In genomic region chr14:77967110-77967509, GRCh38 we compare ENCODE assay signal across 31 cellular contexts.
"Had no signal": no experiment of that assay in that cellular context is flagged by ENCODE, and none has a peak within 500 bp of the region (broad histone marks: within the 10 kb centered on the region; RNA-seq: fewer than 3 reads in every experiment).

No MANE protein-coding gene starts in this region.

- H3K4me2 ChIP-seq: hepatocyte had no signal

- H3K36me3 ChIP-seq: adrenal gland, breast epithelium, cardiac muscle cell, colonic mucosa, esophagus squamous epithelium, gastroesophageal sphincter, heart right ventricle had no signal

- H3K36me3 Mint-ChIP-seq: activated CD4-positive, alpha-beta memory T cell treated with anti-CD3 and anti-CD28 coated beads for 36 hours; activated naive CD4-positive, alpha-beta T cell treated with anti-CD3 and anti-CD28 coated beads, Interleukin-2, amount 50 U/mL, for 72 hours; brain had no signal

- H2AFZ ChIP-seq: hepatocyte had no signal

- H3K4me3 Mint-ChIP-seq: activated CD4-positive, alpha-beta memory T cell treated with anti-CD3 and anti-CD28 coated beads for 36 hours; activated CD4-positive, alpha-beta T cell treated with anti-CD3 and anti-CD28 coated beads for 36 hours; activated naive CD8-positive, alpha-beta T cell treated with anti-CD3 and anti-CD28 coated beads, Interleukin-2, amount 50 U/mL, for 24 hours; activated T-cell treated with anti-CD3 and anti-CD28 coated beads, Interleukin-2, amount 50 U/mL, for 4 hours; activated T-helper 17 cell treated with anti-CD3 and anti-CD28 coated beads, Interleukin-2, amount 50 U/mL, for 72 hours had no signal

- H3K4me1 Mint-ChIP-seq: activated T-helper 17 cell treated with anti-CD3 and anti-CD28 coated beads, Interleukin-2, amount 50 U/mL, for 72 hours had no signal

- H3K4me3 ChIP-seq: adrenal gland, breast epithelium, cardiac muscle cell, colonic mucosa, esophagus squamous epithelium, gastroesophageal sphincter, heart right ventricle, hepatocyte had no signal

- H3K79me2 ChIP-seq: hepatocyte had no signal

- H3K9me3 Mint-ChIP-seq: activated CD4-positive, alpha-beta memory T cell treated with anti-CD3 and anti-CD28 coated beads for 36 hours; activated naive CD4-positive, alpha-beta T cell treated with anti-CD3 and anti-CD28 coated beads, Interleukin-2, amount 50 U/mL, for 72 hours; activated naive CD8-positive, alpha-beta T cell treated with anti-CD3 and anti-CD28 coated beads, Interleukin-2, amount 50 U/mL, for 24 hours; activated T-cell treated with anti-CD3 and anti-CD28 coated beads, Interleukin-2, amount 50 U/mL, for 4 hours; activated T-helper 17 cell treated with anti-CD3 and anti-CD28 coated beads, Interleukin-2, amount 50 U/mL, for 72 hours had no signal

- H3K27me3 ChIP-seq: adrenal gland, colonic mucosa had no signal

- H3K27ac Mint-ChIP-seq: activated CD4-positive, alpha-beta memory T cell treated with anti-CD3 and anti-CD28 coated beads for 36 hours; activated CD4-positive, alpha-beta T cell treated with anti-CD3 and anti-CD28 coated beads for 36 hours; activated CD4-positive, alpha-beta T cell treated with anti-CD3 and anti-CD28 coated beads, Interleukin-2, amount 10 ng/mL, durations not matched to agents 24 days and 14 days; activated naive CD4-positive, alpha-beta T cell treated with anti-CD3 and anti-CD28 coated beads, Interleukin-2, amount 50 U/mL, for 72 hours; activated naive CD8-positive, alpha-beta T cell treated with anti-CD3 and anti-CD28 coated beads, Interleukin-2, amount 50 U/mL, for 24 hours; activated T-helper 17 cell treated with anti-CD3 and anti-CD28 coated beads, Interleukin-2, amount 50 U/mL, for 72 hours had no signal

- H3K9me3 ChIP-seq: adrenal gland, breast epithelium, colonic mucosa, esophagus squamous epithelium, gastroesophageal sphincter, heart right ventricle had no signal

- ATAC-seq: activated CD4-positive, alpha-beta T cell treated with anti-CD3 and anti-CD28 coated beads for 36 hours; activated naive CD4-positive, alpha-beta T cell treated with anti-CD3 and anti-CD28 coated beads, Interleukin-2, amount 50 U/mL, for 72 hours; activated naive CD8-positive, alpha-beta T cell treated with anti-CD3 and anti-CD28 coated beads, Interleukin-2, amount 50 U/mL, for 24 hours; activated T-cell treated with anti-CD3 and anti-CD28 coated beads, Interleukin-2, amount 50 U/mL, for 4 hours; activated T-helper 17 cell treated with anti-CD3 and anti-CD28 coated beads, Interleukin-2, amount 50 U/mL, for 72 hours; gastroesophageal sphincter had no signal

- H3K27ac ChIP-seq: adrenal gland, breast epithelium, cardiac muscle cell, colonic mucosa, epithelial cell of prostate, esophagus squamous epithelium, gastroesophageal sphincter, heart right ventricle, hepatocyte had no signal

- DNase-seq: activated CD4-positive, alpha-beta memory T cell treated with anti-CD3 and anti-CD28 coated beads for 36 hours; activated CD4-positive, alpha-beta T cell treated with anti-CD3 and anti-CD28 coated beads for 36 hours; activated CD4-positive, alpha-beta T cell treated with anti-CD3 and anti-CD28 coated beads, Interleukin-2, amount 10 ng/mL, durations not matched to agents 24 days and 14 days; activated CD4-positive, CD25-positive, alpha-beta regulatory T cell; activated CD4-positive, CD25-positive, alpha-beta regulatory T cell treated with anti-CD3 and anti-CD28 coated beads, Interleukin-2, amount 50 U/mL, for 72 hours; activated CD8-positive, alpha-beta memory T cell treated with anti-CD3 and anti-CD28 coated beads for 24 hours; activated effector memory CD4-positive, alpha-beta T cell treated with Interleukin-2 at 50 U/mL for 16 hours; activated gamma-delta T cell treated with Interleukin-2 at 50 U/mL for 16 hours; activated naive CD4-positive, alpha-beta T cell treated with Interleukin-2 at 50 U/mL for 16 hours; activated naive CD8-positive, alpha-beta T cell treated with anti-CD3 and anti-CD28 coated beads, Interleukin-2, amount 50 U/mL, for 24 hours; activated T-cell treated with anti-CD3 and anti-CD28 coated beads, Interleukin-2, amount 50 U/mL, for 4 hours; adrenal gland; amygdala; aorta; central memory CD4-positive, alpha-beta T cell; cerebellar nuclear complex; colonic mucosa; effector CD8-positive, alpha-beta T cell; esophagus squamous epithelium; foreskin melanocyte; heart right ventricle had no signal

- H3K4me1 ChIP-seq: breast epithelium, colonic mucosa had no signal

- FAIRE-seq: endometrium, endothelial cell of umbilical vein had no signal
